Comparison of ENCODE assay signal across 2 cellular contexts in genomic region chr12:65712264-65713004, GRCh38.
A peak's percentile ranks its signal among the peaks of the same experiment; 100 is the strongest.
TF ChIP-seq lines count a peak whose summit lies in the region.

No MANE protein-coding gene starts in this region.

TF ChIP-seq in HCT116, 20 proteins besides CTCF, POLR2A, EP300 and RAD21:
- TF ChIP-seq SRF (IDR thresholded peaks at IDR 0.05; ENCODE audit: low read depth) (no peak), SP1 (IDR thresholded peaks at IDR 0.05; ENCODE audit: low read depth) (0 out of 2 replicates have a peak, but pooled peaks have one; percentile 4)
TF ChIP-seq in HCT116: peak in this region for 1.

TF ChIP-seq in IMR-90, 13 proteins besides CTCF, POLR2A, EP300 and RAD21:
- TF ChIP-seq MAZ (IDR thresholded peaks at IDR 0.05; ENCODE audit: borderline replicate concordance, low read depth, low read length) (no peak), MXI1 (IDR thresholded peaks at IDR 0.05; ENCODE audit: borderline replicate concordance, low read depth, low read length) (no peak), BHLHE40 (IDR thresholded peaks at IDR 0.05; ENCODE audit: low read depth, low read length) (no peak), CHD1 (IDR thresholded peaks at IDR 0.05; ENCODE audit: low read depth, low read length) (no peak), CEBPB (IDR thresholded peaks at IDR 0.05; ENCODE audit: low read depth, low read length) (no peak), RCOR1 (IDR thresholded peaks at IDR 0.05; ENCODE audit: insufficient replicate concordance, low read length) (no peak), MAFK (IDR thresholded peaks at IDR 0.05; ENCODE audit: low read depth, low read length) (no peak), RFX5 (IDR thresholded peaks at IDR 0.05; ENCODE audit: low read depth, low read length) (no peak), NFE2L2 (IDR thresholded peaks at IDR 0.05; ENCODE audit: low read depth, low read length) (no peak), FOS (IDR thresholded peaks at IDR 0.05; ENCODE audit: low read depth, low read length) (no peak), USF2 (IDR thresholded peaks at IDR 0.05; ENCODE audit: low read depth, low read length) (no peak)
- TF ChIP-seq, protein P1, sequence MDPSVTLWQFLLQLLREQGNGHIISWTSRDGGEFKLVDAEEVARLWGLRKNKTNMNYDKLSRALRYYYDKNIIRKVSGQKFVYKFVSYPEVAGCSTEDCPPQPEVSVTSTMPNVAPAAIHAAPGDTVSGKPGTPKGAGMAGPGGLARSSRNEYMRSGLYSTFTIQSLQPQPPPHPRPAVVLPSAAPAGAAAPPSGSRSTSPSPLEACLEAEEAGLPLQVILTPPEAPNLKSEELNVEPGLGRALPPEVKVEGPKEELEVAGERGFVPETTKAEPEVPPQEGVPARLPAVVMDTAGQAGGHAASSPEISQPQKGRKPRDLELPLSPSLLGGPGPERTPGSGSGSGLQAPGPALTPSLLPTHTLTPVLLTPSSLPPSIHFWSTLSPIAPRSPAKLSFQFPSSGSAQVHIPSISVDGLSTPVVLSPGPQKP (IDR thresholded peaks at IDR 0.05; ENCODE audit: borderline replicate concordance, low read depth, low read length) = no peak
